9 cellular contexts compared by ENCODE assay signal in the genomic region with DNA sequence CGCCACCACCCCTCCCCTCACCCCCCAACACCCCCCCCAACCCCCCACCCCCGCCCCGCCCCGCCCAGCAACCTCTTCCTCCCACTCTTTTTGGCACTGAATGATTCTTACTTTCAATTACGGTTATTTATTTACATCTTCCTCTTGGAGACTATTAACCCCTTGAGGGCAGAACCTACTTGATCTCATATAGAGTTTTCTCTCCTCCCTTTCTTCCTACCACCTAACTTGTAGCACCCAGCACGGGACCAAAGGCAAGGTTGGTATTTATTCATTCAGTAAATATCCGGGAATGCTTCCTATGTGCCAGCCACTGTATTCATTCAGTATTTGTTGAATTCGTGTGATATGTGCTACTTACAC. TPM values are rescaled to one million over a fixed set of nuclear protein-coding genes. Genes with fewer than 3 reads are reported as not detected.
DNase-seq lines count a peak whose midpoint lies in the region; ATAC-seq and TF ChIP-seq lines count a peak whose summit lies in the region.
"Had no signal": no experiment of that assay in that cellular context is flagged by ENCODE, and none has a peak within 500 bp of the region (broad histone marks: within the 10 kb centered on the region; RNA-seq: fewer than 3 reads in every experiment).

No MANE protein-coding gene starts in this region.

- H3K4me1 ChIP-seq in CD4-positive, alpha-beta memory T cell (ENCODE audit: insufficient read depth, low read length): peaks cover 5% of the 10 kb centered on the region
- H3K4me1 ChIP-seq in right cardiac atrium (ENCODE audit: control insufficient read depth, insufficient read depth, low read length): peaks cover 3% of the 10 kb centered on the region

- WGBS in right cardiac atrium: 19% methylated on average over 8 of the region's 8 CpGs

- DNase-seq in CD4-positive, alpha-beta memory T cell: no peak
- DNase-seq in natural killer cell treated with Interleukin-12 subunit alpha and Interleukin-12 subunit beta and Interleukin-15 and Interleukin-18, amount 100 ng/mL, for 72 hours (ENCODE audit: low spot score): no peak
- DNase-seq in activated gamma-delta T cell treated with Interleukin-2 at 50 U/mL for 16 hours (no peak), right cardiac atrium (no peak), T-cell (no peak)

- H3K4me3 ChIP-seq in CD4-positive, alpha-beta memory T cell (ENCODE audit: low read length in 2 of 2): no peak overlapping the region
- H3K4me3 ChIP-seq in right cardiac atrium (ENCODE audit: low read length): no peak overlapping the region

- no peak for TF ChIP-seq EP300 in Ishikawa (IDR thresholded peaks at IDR 0.05; ENCODE audit: borderline replicate concordance)

- H3K9me3 Mint-ChIP-seq in CD4-positive, alpha-beta memory T cell: no peaks in the 10 kb centered on the region
- H3K9me3 Mint-ChIP-seq in brain (peaks cover 0 to 2% (median 0%) of the 10 kb centered on the region in 5 experiments), T-cell (no peaks in the 10 kb centered on the region)
- H3K9me3 Mint-ChIP-seq in natural killer cell treated with Interleukin-12 subunit alpha and Interleukin-12 subunit beta and Interleukin-15 and Interleukin-18, amount 100 ng/mL, for 72 hours: no peaks in the 10 kb centered on the region

- peaks cover 6 to 13% (median 8%) of the 10 kb centered on the region in 4 donors for H3K4me1 Mint-ChIP-seq in CD4-positive, alpha-beta memory T cell
- H3K4me1 Mint-ChIP-seq in brain: peaks cover 60% of the 10 kb centered on the region
- peaks cover 10% of the 10 kb centered on the region in 2 donors for H3K4me1 Mint-ChIP-seq in natural killer cell treated with Interleukin-12 subunit alpha and Interleukin-12 subunit beta and Interleukin-15 and Interleukin-18, amount 100 ng/mL, for 72 hours (ENCODE audit: low read depth in 2 of 2)
- H3K4me1 Mint-ChIP-seq in T-cell: peaks cover 6 to 17% (median 16%) of the 10 kb centered on the region in 3 donors

- H3K27ac ChIP-seq in CD4-positive, alpha-beta memory T cell (ENCODE audit: low read depth, low read length): no peak overlapping the region
- no peak overlapping the region for H3K27ac ChIP-seq in right cardiac atrium (ENCODE audit: low read length)

- no peak for TF ChIP-seq CTCF in brain (conservative IDR thresholded peaks at IDR 0.05)

- POLR2A ChIA-PET in CD4-positive, alpha-beta memory T cell (lab: Charles Lee; ENCODE audit: partially characterized antibody): no interaction called here
- POLR2A ChIA-PET in T-cell (lab: Charles Lee): no interaction called here

- no peak for TF ChIP-seq RAD21 in Ishikawa (IDR thresholded peaks at IDR 0.05; ENCODE audit: low read depth)

- intact Hi-C loops in CD4-positive, alpha-beta memory T cell (cut with micrococcal nuclease): no loop called here
- intact Hi-C loops in right cardiac atrium (cut with DNase I): no loop called here

- H3K4me3 Mint-ChIP-seq in CD4-positive, alpha-beta memory T cell: peak overlapping the region in 6 of 8 donors; percentile 4 to 49 (median 12)
- H3K4me3 Mint-ChIP-seq in brain (peak overlapping the region; percentile 55 to 92 (median 76)), T-cell (peak overlapping the region in 1 of 3 donors; percentile 70)
- peak overlapping the region; percentile 21 for H3K4me3 Mint-ChIP-seq in natural killer cell treated with Interleukin-12 subunit alpha and Interleukin-12 subunit beta and Interleukin-15 and Interleukin-18, amount 100 ng/mL, for 72 hours

- ATAC-seq in natural killer cell treated with Interleukin-12 subunit alpha and Interleukin-12 subunit beta and Interleukin-15 and Interleukin-18, amount 100 ng/mL, for 72 hours: no peak
- ATAC-seq in right cardiac atrium (no peak), T-cell (replicated peaks in 1 of 4) (no peak), GM18873 (IDR thresholded peaks at IDR 0.05; ENCODE audit: low FRiP score, unreplicated experiment) (no peak)

- no peaks in the 10 kb centered on the region for H3K9me3 ChIP-seq in CD4-positive, alpha-beta memory T cell (ENCODE audit: control insufficient read depth in 1 of 2, low read length in 2 of 2)
- H3K9me3 ChIP-seq in right cardiac atrium (ENCODE audit: control insufficient read depth, low read length): no peaks in the 10 kb centered on the region
- H3K9me3 ChIP-seq: adrenal gland had no signal

- H3K27me3 Mint-ChIP-seq in CD4-positive, alpha-beta memory T cell: peaks cover 27 to 39% of the 10 kb centered on the region in 2 donors
- H3K27me3 Mint-ChIP-seq in brain (peaks cover 15% of the 10 kb centered on the region), T-cell (peaks cover 36 to 47% of the 10 kb centered on the region in 2 donors)
- H3K27me3 Mint-ChIP-seq in natural killer cell treated with Interleukin-12 subunit alpha and Interleukin-12 subunit beta and Interleukin-15 and Interleukin-18, amount 100 ng/mL, for 72 hours: peaks cover 33 to 45% of the 10 kb centered on the region in 2 donors

- no peaks in the 10 kb centered on the region for H3K27me3 ChIP-seq in CD4-positive, alpha-beta memory T cell (ENCODE audit: insufficient read depth, low read length)
- H3K27me3 ChIP-seq in right cardiac atrium (ENCODE audit: control insufficient read depth, insufficient read depth): no peaks in the 10 kb centered on the region
- H3K27me3 ChIP-seq: adrenal gland had no signal

- CTCF ChIA-PET in CD4-positive, alpha-beta memory T cell (lab: Charles Lee; ENCODE audit: partially characterized antibody): no interaction called here
- CTCF ChIA-PET in T-cell (lab: Charles Lee): no interaction called here

- H3K27ac Mint-ChIP-seq in CD4-positive, alpha-beta memory T cell: no peak overlapping the region
- H3K27ac Mint-ChIP-seq in brain (peak overlapping the region in 4 of 5 experiments; percentile 10 to 97 (median 91)), T-cell (no peak overlapping the region)
- no peak overlapping the region for H3K27ac Mint-ChIP-seq in natural killer cell treated with Interleukin-12 subunit alpha and Interleukin-12 subunit beta and Interleukin-15 and Interleukin-18, amount 100 ng/mL, for 72 hours

- H3K36me3 Mint-ChIP-seq in CD4-positive, alpha-beta memory T cell: no peaks in the 10 kb centered on the region
- H3K36me3 Mint-ChIP-seq in brain: peaks cover 4% of the 10 kb centered on the region
- no peaks in the 10 kb centered on the region for H3K36me3 Mint-ChIP-seq in natural killer cell treated with Interleukin-12 subunit alpha and Interleukin-12 subunit beta and Interleukin-15 and Interleukin-18, amount 100 ng/mL, for 72 hours
- no peaks in the 10 kb centered on the region for H3K36me3 Mint-ChIP-seq in T-cell

- no peaks in the 10 kb centered on the region for H3K36me3 ChIP-seq in CD4-positive, alpha-beta memory T cell (ENCODE audit: insufficient read depth, low read length)
- H3K36me3 ChIP-seq: adrenal gland had no signal

TF ChIP-seq in Ishikawa, 13 proteins besides CTCF, POLR2A, EP300 and RAD21:
- TF ChIP-seq TCF12 (IDR thresholded peaks at IDR 0.05; ENCODE audit: low read depth) (no peak), EGR1 (IDR thresholded peaks at IDR 0.05) (peak; percentile 12; the same call in 1 of the 2 replicates)

RNA-seq across cellular contexts. Expression of a gene that starts 1.2 kb away (rescaled TPM):
- not detected for total RNA-seq in CD4-positive, alpha-beta memory T cell
- not detected for polyA plus RNA-seq in CD4-positive, alpha-beta memory T cell
- 72.5 TPM for polyA plus RNA-seq in brain (ENCODE audit: insufficient read depth, low read depth, low replicate concordance)
- total RNA-seq in natural killer cell treated with Interleukin-12 subunit alpha and Interleukin-12 subunit beta and Interleukin-15 and Interleukin-18, amount 100 ng/mL, for 72 hours: under 1 TPM in 1 of 2 donors, not detected in 1; 0.20 TPM
- total RNA-seq in right cardiac atrium: 10 to 100 TPM; 17.8 to 21.1 (median 18.5) TPM
- polyA plus RNA-seq in right cardiac atrium: 7.9 TPM
- under 1 TPM; 0.05 to 0.35 (median 0.20) TPM for total RNA-seq in T-cell

Comparison
In these comparisons a context has a peak if more than half of its experiments do, and no peak if none do; other contexts are left out.
1. H3K27ac Mint-ChIP-seq: peak in brain (4 of 5); none in CD4-positive, alpha-beta memory T cell (0 of 7), natural killer cell treated with Interleukin-12 subunit alpha and Interleukin-12 subunit beta and Interleukin-15 and Interleukin-18, amount 100 ng/mL, for 72 hours (0 of 2) and T-cell (0 of 2).
2. RNA of a gene that starts 1.2 kb away (total RNA-seq): 17.8 to 21.1 TPM in right cardiac atrium; 0.05 to 0.35 TPM in T-cell, 0.20 TPM in natural killer cell treated with Interleukin-12 subunit alpha and Interleukin-12 subunit beta and Interleukin-15 and Interleukin-18, amount 100 ng/mL, for 72 hours and not detected in CD4-positive, alpha-beta memory T cell; every median in the first group is over 10 times any median in the second.